ENCODE assay signal across 18 cellular contexts in the genomic region with DNA sequence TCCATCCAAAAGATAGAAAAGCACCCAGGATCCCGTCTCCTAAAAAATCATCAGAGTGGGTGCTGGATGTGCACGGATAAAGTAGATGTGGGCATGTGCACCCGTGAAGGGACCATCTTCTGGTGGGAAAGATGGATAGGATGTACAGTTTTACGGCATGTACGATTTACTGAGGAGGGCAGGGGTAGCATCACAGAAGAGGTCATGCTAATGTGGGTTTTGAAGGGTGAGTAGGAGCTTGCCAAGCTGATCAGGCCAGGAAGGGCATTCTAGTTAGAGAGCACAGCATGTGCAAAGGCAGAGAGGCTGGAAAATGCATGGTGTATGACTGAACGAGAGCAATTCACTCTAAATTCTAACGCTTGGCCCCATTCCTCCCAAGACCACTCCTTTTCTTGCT. TPM values are rescaled to one million over a fixed set of nuclear protein-coding genes. Genes with fewer than 3 reads are reported as not detected.
"Had no signal": no experiment of that assay in that cellular context is flagged by ENCODE, and none has a peak within 500 bp of the region (broad histone marks: within the 10 kb centered on the region; RNA-seq: fewer than 3 reads in every experiment).

No MANE protein-coding gene starts in this region.

- H3K9me3 ChIP-seq: MG63, SJSA1 had no signal

- H3K36me3 ChIP-seq: MG63, SJSA1 had no signal

- H3K27ac ChIP-seq: SJSA1, SK-N-MC had no signal

- DNase-seq: Karpas-422, KG1, MG63, NCI-H187, NCI-H2029, NCI-H2081 treated with DMSO at 0.1 percent for 48 hours, NCI-H2171, NCI-H226, NCI-H446, NCI-H510A, NCI-H524 treated with DMSO at 0.1 percent for 48 hours, Right ventricle myocardium superior, RPMI8226, SIG-M5 had no signal

- H3K4me1 ChIP-seq: SJSA1 had no signal

- FAIRE-seq: RCC 7860 had no signal

- H3K4me3 ChIP-seq: MG63, SJSA1, SK-N-MC had no signal

- H3K27me3 ChIP-seq: MG63 had no signal

RNA-seq across cellular contexts. Expression of a gene that starts 7.8 kb away (rescaled TPM):
- total RNA-seq: HT-29, SJSA1 had no signal
